Comparison of ENCODE assay signal across 18 cellular contexts in genomic region chr12:29742646-29743045, GRCh38. TPM values are rescaled to one million over a fixed set of nuclear protein-coding genes. Genes with fewer than 3 reads are reported as not detected.
"Had no signal": no experiment of that assay in that cellular context is flagged by ENCODE, and none has a peak within 500 bp of the region (broad histone marks: within the 10 kb centered on the region; RNA-seq: fewer than 3 reads in every experiment).

No MANE protein-coding gene starts in this region.

- H3K27me3 ChIP-seq: adrenal gland, neural progenitor cell, testis had no signal

- H3K36me3 Mint-ChIP-seq: activated naive CD4-positive, alpha-beta T cell treated with anti-CD3 and anti-CD28 coated beads, Interleukin-2, amount 10 ng/mL, durations not matched to agents 7 days and 5 days; mesothelial cell of epicardium had no signal

- H3K4me3 ChIP-seq: adrenal gland, neural progenitor cell, testis had no signal

- H3K9me3 Mint-ChIP-seq: activated CD4-positive, alpha-beta T cell treated with anti-CD3 and anti-CD28 coated beads, Interleukin-2, amount 10 ng/mL, durations not matched to agents 7 days and 5 days; activated naive CD4-positive, alpha-beta T cell treated with anti-CD3 and anti-CD28 coated beads, Interleukin-2, amount 10 ng/mL, durations not matched to agents 7 days and 5 days; activated T-helper 2 cell treated with anti-CD3 and anti-CD28 coated beads, Interferon-gamma antibody, Interleukin-2, Interleukin-4, amounts not matched to agents 10 μg/mL and 5 μg/mL and 100 μg/mL, durations not matched to agents 14 hours and 24 hours and 36 hours; mesothelial cell of epicardium; neural progenitor cell had no signal

- H3K36me3 ChIP-seq: adrenal gland, neural progenitor cell had no signal

- H2AFZ ChIP-seq: neural progenitor cell, parathyroid adenoma had no signal

- H3K9ac ChIP-seq: neural progenitor cell, parathyroid adenoma had no signal

- H3K27ac ChIP-seq: neural progenitor cell, parathyroid adenoma had no signal

- DNase-seq: activated CD4-positive, alpha-beta T cell treated with anti-CD3 and anti-CD28 coated beads, Interleukin-2, amount 10 ng/mL, durations not matched to agents 7 days and 5 days; activated CD4-positive, CD25-positive, alpha-beta regulatory T cell; activated CD8-positive, alpha-beta memory T cell treated with anti-CD3 and anti-CD28 coated beads for 24 hours; activated naive CD4-positive, alpha-beta T cell treated with anti-CD3 and anti-CD28 coated beads, Interleukin-2, amount 10 ng/mL, durations not matched to agents 7 days and 5 days; activated T-cell treated with anti-CD3 and anti-CD28 coated beads for 4 hours; adrenal gland; cerebellar nuclear complex; endodermal cell; head of caudate nucleus; islet precursor cell; stimulated activated CD4-positive, alpha-beta T cell treated with anti-CD3 and anti-CD28 coated beads, Interleukin-2, amount 100 ng/mL, for 24 hours; stimulated activated naive CD8-positive, alpha-beta T cell treated with anti-CD3 and anti-CD28 coated beads, Interleukin-15, Interleukin-2, amounts not matched to agents 100 U/mL and 50 U/mL, for 24 hours; T-helper 2 cell; testis had no signal

- H3K9me3 ChIP-seq: adrenal gland, testis had no signal

- H3K4me1 ChIP-seq: neural progenitor cell had no signal

- H3K4me1 Mint-ChIP-seq: activated CD4-positive, alpha-beta T cell treated with anti-CD3 and anti-CD28 coated beads, Interleukin-2, amount 10 ng/mL, durations not matched to agents 7 days and 5 days; activated naive CD4-positive, alpha-beta T cell treated with anti-CD3 and anti-CD28 coated beads, Interleukin-2, amount 10 ng/mL, durations not matched to agents 7 days and 5 days had no signal

- H3K4me2 ChIP-seq: neural progenitor cell had no signal

- ATAC-seq: stimulated activated naive CD8-positive, alpha-beta T cell treated with anti-CD3 and anti-CD28 coated beads, Interleukin-15, Interleukin-2, amounts not matched to agents 100 U/mL and 50 U/mL, for 24 hours had no signal

- H3K27ac Mint-ChIP-seq: activated CD4-positive, alpha-beta T cell treated with anti-CD3 and anti-CD28 coated beads, Interleukin-2, amount 10 ng/mL, durations not matched to agents 7 days and 5 days; activated naive CD4-positive, alpha-beta T cell treated with anti-CD3 and anti-CD28 coated beads, Interleukin-2, amount 10 ng/mL, durations not matched to agents 7 days and 5 days; activated T-helper 2 cell treated with anti-CD3 and anti-CD28 coated beads, Interferon-gamma antibody, Interleukin-2, Interleukin-4, amounts not matched to agents 10 μg/mL and 5 μg/mL and 100 μg/mL, durations not matched to agents 14 hours and 24 hours and 36 hours; endodermal cell; mesothelial cell of epicardium; neural progenitor cell had no signal

- H3K4me3 Mint-ChIP-seq: activated CD4-positive, alpha-beta T cell treated with anti-CD3 and anti-CD28 coated beads, Interleukin-2, amount 10 ng/mL, durations not matched to agents 7 days and 5 days; activated naive CD4-positive, alpha-beta T cell treated with anti-CD3 and anti-CD28 coated beads, Interleukin-2, amount 10 ng/mL, durations not matched to agents 7 days and 5 days; endodermal cell; mesothelial cell of epicardium; neural progenitor cell had no signal

RNA-seq across cellular contexts. Expression of gene TMTC1, which starts 41.1 kb away (rescaled TPM):
- total RNA-seq: activated CD4-positive, alpha-beta T cell treated with anti-CD3 and anti-CD28 coated beads, Interleukin-2, amount 10 ng/mL, durations not matched to agents 7 days and 5 days had no signal
